Comparison of ENCODE assay signal across 7 cellular contexts in genomic region chr6:28709478-28710349, GRCh38.
DNase-seq lines count a peak whose midpoint lies in the region; ATAC-seq, FAIRE-seq and TF ChIP-seq lines count a peak whose summit lies in the region.

No MANE protein-coding gene starts in this region.

- H3K23ac ChIP-seq in H1 (ENCODE audit: insufficient read length) (no peak overlapping the region), neuronal stem cell (ENCODE audit: low read depth, low read length, poor library complexity) (no peak overlapping the region)

- FAIRE-seq in H1 (lab: Jason Lieb, UNC) (peak; percentile 94), GM12892 (lab: Jason Lieb, UNC) (no peak)

- H3K18ac ChIP-seq in H1 (ENCODE audit: extremely low read depth, low read length) (peak overlapping the region; percentile 86), neuronal stem cell (ENCODE audit: low read length) (peak overlapping the region; percentile 38)

- TF ChIP-seq RAD21 in H1 (IDR thresholded peaks at IDR 0.05 in 1 of 2, conservative IDR thresholded peaks at IDR 0.05 in 1 of 2; ENCODE audit: low read depth in 2 of 2, low read length in 2 of 2) = no peak

- no peak for TF ChIP-seq EP300 in H1 (IDR thresholded peaks at IDR 0.05; ENCODE audit: borderline replicate concordance in 1 of 2, low read depth in 2 of 2, low read length in 2 of 2)

- H4K8ac ChIP-seq in H1 (ENCODE audit: extremely low read depth, insufficient read depth, low read length) (no peak overlapping the region), neuronal stem cell (ENCODE audit: low read depth, low read length) (no peak overlapping the region)

- H3K14ac ChIP-seq in H1 (ENCODE audit: insufficient read length) = no peak overlapping the region
- H3K14ac ChIP-seq in neuronal stem cell (ENCODE audit: low read length) = no peak overlapping the region

- H4K91ac ChIP-seq in H1 (replicated peaks; ENCODE audit: insufficient read length, low read length) (no peak overlapping the region), neuronal stem cell (ENCODE audit: low read depth, low read length, poor library complexity) (no peak overlapping the region)

- 2% methylated on average over 30 of the region's 30 CpGs; no CpG with 5 or more reads in 1 of the 2 experiments for WGBS in H1 (ENCODE audit: extremely low coverage in 1 of 2, insufficient coverage in 1 of 2, insufficient read length in 1 of 2, insufficient replicate concordance in 2 of 2, low coverage in 1 of 2, low lambda C conversion rate in 2 of 2, missing lambda C conversion rate in 1 of 2), 2 experiments
- WGBS in neuronal stem cell (ENCODE audit: extremely low coverage in 2 of 2, insufficient read length in 2 of 2, insufficient replicate concordance in 1 of 2), 2 donors = no CpG with 5 or more reads among the region's 30 CpGs

- H2AFZ ChIP-seq in H1 (ENCODE audit: low read length) (peak overlapping the region; percentile 93), neuronal stem cell (ENCODE audit: low read length) (peak overlapping the region; percentile 81)

- H2BK15ac ChIP-seq in H1 (ENCODE audit: low read length) = peak overlapping the region; percentile 90; the same call in 1 of the 2 replicates
- no peak overlapping the region for H2BK15ac ChIP-seq in neuronal stem cell (ENCODE audit: low read length)

- H3K27me3 ChIP-seq in H1 (replicated peaks in 1 of 4; ENCODE audit: control insufficient read depth in 3 of 4, extremely low read depth in 1 of 4, insufficient read depth in 3 of 4, low read length in 3 of 4) = no peaks in the 10 kb centered on the region
- peaks cover 0 to 18% (median 0%) of the 10 kb centered on the region in 3 experiments for H3K27me3 ChIP-seq in neuronal stem cell (ENCODE audit: control insufficient read depth in 3 of 3, insufficient read depth in 3 of 3, low read depth in 1 of 3, low read length in 3 of 3)

- no peaks in the 10 kb centered on the region; a peak in 1 of 7 replicates for H3K4me1 ChIP-seq in H1 (replicated peaks in 1 of 4; ENCODE audit: control insufficient read depth in 3 of 4, insufficient read depth in 4 of 4, low read length in 3 of 4)
- H3K4me1 ChIP-seq in neuronal stem cell (ENCODE audit: control insufficient read depth in 2 of 2, insufficient read depth in 1 of 2, low read depth in 1 of 2, low read length in 2 of 2) = no peaks in the 10 kb centered on the region

- H3K4me3 ChIP-seq in GM08714 (ENCODE audit: low read length) = peak overlapping the region; percentile 57
- peak overlapping the region; percentile 78 to 100 (median 88) for H3K4me3 ChIP-seq in H1 (ENCODE audit: extremely low read depth in 1 of 4, insufficient read depth in 2 of 4, low read depth in 3 of 4, low read length in 4 of 4)
- H3K4me3 ChIP-seq in neuronal stem cell (ENCODE audit: low read length in 2 of 2) = peak overlapping the region; percentile 52 to 73

- TF ChIP-seq CTCF in H1 (IDR thresholded peaks at IDR 0.05; ENCODE audit: control extremely low read depth in 1 of 3, insufficient read depth in 1 of 3, low read depth in 1 of 3, low read length in 3 of 3) = no peak

- H3K9me3 ChIP-seq in H1 (ENCODE audit: insufficient read depth in 2 of 2, low read depth in 1 of 2, low read length in 1 of 2) (peaks cover 0 to 6% of the 10 kb centered on the region in 2 experiments; a peak in 1 of 4 replicates), neuronal stem cell (replicated peaks in 1 of 2; ENCODE audit: control insufficient read depth in 2 of 2, insufficient read depth in 1 of 2, low read depth in 1 of 2, low read length in 2 of 2) (peaks cover 0 to 12% of the 10 kb centered on the region in 2 donors)

- H2BK12ac ChIP-seq in H1 (ENCODE audit: low read depth, low read length) (peak overlapping the region; percentile 99), neuronal stem cell (ENCODE audit: low read length) (no peak overlapping the region)

- no peak overlapping the region for H3K4ac ChIP-seq in H1 (replicated peaks; ENCODE audit: insufficient read length, low read depth, low read length)
- H3K4ac ChIP-seq in neuronal stem cell (ENCODE audit: low read length) = no peak overlapping the region

- H3K56ac ChIP-seq in H1 (replicated peaks; ENCODE audit: insufficient read length, low read depth, low read length) = peak overlapping the region; percentile 23

- H3K23me2 ChIP-seq in H1 (ENCODE audit: low read depth, low read length) = peaks cover 7% of the 10 kb centered on the region; the same call in 1 of the 2 replicates

- no peak overlapping the region for H2BK120ac ChIP-seq in H1 (replicated peaks; ENCODE audit: low read depth, low read length)
- no peak overlapping the region for H2BK120ac ChIP-seq in neuronal stem cell (ENCODE audit: low read depth, low read length)

- CTCF ChIA-PET in H1 (lab: Charles Lee; ENCODE audit: partially characterized antibody) = interaction anchor here (0.7 to 1.5 kb wide), 5 partner anchors 16 to 306 kb away, joined by 3 to 4 read pairs (median 3); no protein-coding TSS in a partner anchor

- POLR2A ChIA-PET in H1 (lab: Charles Lee; ENCODE audit: partially characterized antibody) = interaction anchor here (0.8 to 2.1 kb wide), 7 partner anchors 10 to 156 kb away, joined by 3 to 7 read pairs (median 4); no protein-coding TSS in a partner anchor

- peak overlapping the region; percentile 8 for H4K5ac ChIP-seq in H1 (ENCODE audit: insufficient read length, low read depth, low read length)

- no peaks in the 10 kb centered on the region for H3K36me3 ChIP-seq in H1 (ENCODE audit: control insufficient read depth in 2 of 4, insufficient read depth in 4 of 4, low read length in 3 of 4)
- no peaks in the 10 kb centered on the region for H3K36me3 ChIP-seq in neuronal stem cell (replicated peaks in 1 of 2; ENCODE audit: control insufficient read depth in 2 of 2, insufficient read depth in 2 of 2, low read length in 2 of 2)

- DNase-seq in NCI-H748 (lab: John Stamatoyannopoulos, UW; ENCODE audit: unreplicated experiment) (peak; percentile 60), H1 (ENCODE audit: low read depth in 1 of 2, low spot score in 2 of 2) (peak in 1 of 2 experiments; percentile 67), neuronal stem cell (ENCODE audit: low spot score) (peak; percentile 60), GM12892 (ENCODE audit: insufficient read length) (no peak), pons (ENCODE audit: low spot score) (no peak)

- peak overlapping the region; percentile 79 to 99 for H3K4me2 ChIP-seq in H1 (ENCODE audit: insufficient read depth in 1 of 2, low read depth in 2 of 2, low read length in 2 of 2)
- H3K4me2 ChIP-seq in neuronal stem cell (ENCODE audit: insufficient read depth, low read length, poor library complexity, severe bottlenecking) = peak overlapping the region; percentile 47

- H2AK5ac ChIP-seq in H1 (ENCODE audit: low read depth, low read length) (no peak overlapping the region), neuronal stem cell (ENCODE audit: low read depth, low read length) (no peak overlapping the region)

- no peak for ATAC-seq in GM18505 (IDR thresholded peaks at IDR 0.05; ENCODE audit: unreplicated experiment)

- TF ChIP-seq POLR2A in H1 (IDR thresholded peaks at IDR 0.05; ENCODE audit: control extremely low read depth in 1 of 2, low read depth in 2 of 2, low read length in 2 of 2) (no peak), GM12892 (IDR thresholded peaks at IDR 0.05; ENCODE audit: low read depth, low read length) (no peak), GM18505 (IDR thresholded peaks at IDR 0.05; ENCODE audit: borderline replicate concordance, extremely low read depth, insufficient read depth, insufficient read length) (no peak)

- peak overlapping the region; percentile 85 for H2BK5ac ChIP-seq in H1 (ENCODE audit: low read depth, low read length)
- no peak overlapping the region for H2BK5ac ChIP-seq in neuronal stem cell (ENCODE audit: low read length)

- H3K27ac ChIP-seq in H1 (ENCODE audit: low read depth, low read length) = no peak overlapping the region
- peak overlapping the region; percentile 76 for H3K27ac ChIP-seq in neuronal stem cell (replicated peaks; ENCODE audit: low read length)

- H4K20me1 ChIP-seq in H1 (replicated peaks in 1 of 2; ENCODE audit: control insufficient read depth in 1 of 2, insufficient read depth in 2 of 2, low read length in 2 of 2) = no peaks in the 10 kb centered on the region

- no peaks in the 10 kb centered on the region for H3K79me2 ChIP-seq in H1 (ENCODE audit: control insufficient read depth in 1 of 2, insufficient read depth in 2 of 2, low read length in 2 of 2)

- no peaks in the 10 kb centered on the region for H3K79me1 ChIP-seq in H1 (ENCODE audit: low read depth, low read length)
- no peaks in the 10 kb centered on the region for H3K79me1 ChIP-seq in neuronal stem cell (ENCODE audit: low read depth, low read length)

- H2BK20ac ChIP-seq in H1 (ENCODE audit: low read length) = peak overlapping the region; percentile 91; the same call in 1 of the 2 replicates

- H3K9ac ChIP-seq in H1 (replicated peaks in 1 of 4; ENCODE audit: extremely low read depth in 1 of 4, low read depth in 3 of 4, low read length in 3 of 4) (peak overlapping the region; percentile 49 to 86 (median 66)), neuronal stem cell (ENCODE audit: low read depth, low read length, poor library complexity) (no peak overlapping the region)

TF ChIP-seq in H1, 55 proteins besides CTCF, POLR2A, EP300 and RAD21 (continues in another document):
- peak; percentile 43 for TF ChIP-seq SAP30 (IDR thresholded peaks at IDR 0.05; ENCODE audit: insufficient read depth, insufficient replicate concordance, low read length)
- TF ChIP-seq KDM1A (IDR thresholded peaks at IDR 0.05; ENCODE audit: borderline replicate concordance, low read length) = no peak
- no peak for TF ChIP-seq ASH2L (IDR thresholded peaks at IDR 0.05; ENCODE audit: low read length)
- TF ChIP-seq SIN3A (conservative IDR thresholded peaks at IDR 0.05 in 1 of 2, IDR thresholded peaks at IDR 0.05 in 1 of 2; ENCODE audit: low read depth in 1 of 2, low read length in 2 of 2) = peak; percentile 23 to 35; a peak in 1 of 4 replicates
- no peak for TF ChIP-seq BCL11A (IDR thresholded peaks at IDR 0.05; ENCODE audit: low read depth in 2 of 2, low read length in 2 of 2)

Comparison
In these comparisons a context has a peak if more than half of its experiments do, and no peak if none do; other contexts are left out.
1. DNase-seq: peak in NCI-H748 (single experiment) and neuronal stem cell (single experiment); none in GM12892 (single experiment) and pons (single experiment).
2. Peak in every context shown above with its lines, with median percentiles within 50 percentile points of each other: H3K4me3 ChIP-seq.